Comparison of ENCODE assay signal across 20 cellular contexts in the genomic region with DNA sequence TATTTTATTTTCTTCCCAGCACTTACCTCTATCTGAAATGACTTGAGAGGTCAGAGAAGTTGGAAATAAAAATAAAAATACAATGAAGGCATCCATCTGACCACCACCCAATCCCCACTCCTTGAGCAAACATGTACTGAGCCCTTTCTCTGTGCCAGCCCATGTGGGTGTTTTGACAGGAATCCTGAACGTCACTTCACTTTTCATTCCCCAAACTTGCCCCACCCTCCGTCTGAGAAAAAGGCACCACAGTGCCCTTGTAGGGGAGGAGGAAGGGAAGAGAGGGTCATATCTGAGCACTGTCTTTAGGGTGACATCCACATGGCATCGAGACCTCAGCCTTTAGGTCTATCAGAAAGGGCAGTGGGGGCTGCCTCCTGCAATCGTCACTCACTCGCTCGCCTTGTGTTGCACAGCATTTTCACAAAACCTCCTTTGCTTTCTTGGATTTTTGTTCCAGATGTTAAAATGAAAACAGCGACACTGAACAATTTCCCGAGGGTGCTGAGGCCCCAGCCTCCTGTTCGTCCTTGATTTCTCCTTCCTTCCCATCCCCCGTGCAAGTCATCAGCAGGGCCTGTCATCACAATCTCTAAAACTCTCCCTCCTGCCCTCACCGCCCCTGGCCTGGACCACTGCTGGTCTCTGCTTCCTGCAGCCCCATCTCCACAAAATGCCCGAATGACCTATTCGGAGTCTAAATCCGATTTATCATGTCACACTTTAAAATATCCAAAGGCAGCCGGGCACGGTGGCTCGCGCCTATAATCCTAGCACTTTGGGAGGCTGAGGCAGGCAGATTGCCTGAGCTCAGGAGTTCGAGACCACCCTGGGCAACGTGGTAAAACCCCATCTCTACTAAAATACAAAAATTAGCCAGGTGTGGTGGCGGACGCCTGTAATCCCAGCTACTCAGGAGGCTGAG. TPM values are rescaled to one million over a fixed set of nuclear protein-coding genes. Genes with fewer than 3 reads are reported as not detected.
DNase-seq lines count a peak whose midpoint lies in the region; ATAC-seq and TF ChIP-seq lines count a peak whose summit lies in the region.
"Had no signal": no experiment of that assay in that cellular context is flagged by ENCODE, and none has a peak within 500 bp of the region (broad histone marks: within the 10 kb centered on the region; RNA-seq: fewer than 3 reads in every experiment).

No MANE protein-coding gene starts in this region.

- TF ChIP-seq CTCF in RWPE1 (conservative IDR thresholded peaks at IDR 0.05; ENCODE audit: low read depth) (no peak), heart right ventricle (IDR thresholded peaks at IDR 0.05) (no peak)

- ATAC-seq in heart right ventricle (peak in 2 of 8 donors; percentile 41 to 55), HG02610 (IDR thresholded peaks at IDR 0.05; ENCODE audit: unreplicated experiment) (no peak)

- H3K4me3 ChIP-seq in CD4-positive, alpha-beta memory T cell (ENCODE audit: low read length in 2 of 2), result no peak overlapping the region
- no peak overlapping the region for H3K4me3 ChIP-seq in heart right ventricle
- H3K4me3 ChIP-seq: esophagus muscularis mucosa, PC-9, testis had no signal

- H3K9me3 Mint-ChIP-seq in CD4-positive, alpha-beta memory T cell, result no peaks in the 10 kb centered on the region
- H3K9me3 Mint-ChIP-seq: activated CD4-positive, alpha-beta T cell treated with anti-CD3 and anti-CD28 coated beads, Interleukin-2, amount 10 ng/mL, durations not matched to agents 24 days and 14 days; CD14-positive monocyte; T-helper 1 cell treated with Interleukin-12 subunit alpha and Interleukin-12 subunit beta and Interleukin-4 antibody, amounts not matched to agents 30 μg/mL and 1 μg/mL, for 36 hours had no signal

- CTCF ChIA-PET in CD4-positive, alpha-beta memory T cell (lab: Charles Lee; ENCODE audit: partially characterized antibody), result no interaction called here
- CTCF ChIA-PET in RWPE1 (lab: Yijun Ruan, JAX), result interaction anchor here (0.6 to 0.7 kb wide), 2 partner anchors 672 to 1817 kb away, joined by 3 to 6 read pairs; no protein-coding TSS in a partner anchor

- H3K9me3 ChIP-seq in CD4-positive, alpha-beta memory T cell (ENCODE audit: control insufficient read depth in 1 of 2, low read length in 2 of 2), result no peaks in the 10 kb centered on the region
- H3K9me3 ChIP-seq in heart right ventricle, result no peaks in the 10 kb centered on the region
- H3K9me3 ChIP-seq: esophagus muscularis mucosa, testis had no signal

- H3K27me3 Mint-ChIP-seq in CD4-positive, alpha-beta memory T cell, result no peaks in the 10 kb centered on the region
- H3K27me3 Mint-ChIP-seq: activated CD4-positive, alpha-beta T cell treated with anti-CD3 and anti-CD28 coated beads, Interleukin-2, amount 10 ng/mL, durations not matched to agents 24 days and 14 days had no signal

- H3K4me1 ChIP-seq in CD4-positive, alpha-beta memory T cell (ENCODE audit: insufficient read depth, low read length), result no peaks in the 10 kb centered on the region
- peaks cover 7 to 39% (median 31%) of the 10 kb centered on the region in 9 donors for H3K4me1 ChIP-seq in heart right ventricle
- H3K4me1 ChIP-seq: testis had no signal

- POLR2A ChIA-PET in CD4-positive, alpha-beta memory T cell (lab: Charles Lee; ENCODE audit: partially characterized antibody), result no interaction called here
- POLR2A ChIA-PET in RWPE1 (lab: Yijun Ruan, JAX; ENCODE audit: low non-redundant PET), result interaction anchor here (0.6 kb wide), 1 partner anchor 11 kb away, joined by 3 read pairs; no protein-coding TSS in a partner anchor

- peaks cover 9 to 38% of the 10 kb centered on the region in 2 donors for H3K36me3 Mint-ChIP-seq in CD4-positive, alpha-beta memory T cell

- no peak for DNase-seq in CD4-positive, alpha-beta memory T cell
- DNase-seq in RWPE1 (ENCODE audit: low spot score) (no peak), heart right ventricle (no peak), posterior vena cava (ENCODE audit: low spot score) (peak; percentile 76), DMS79 treated with DMSO at 0.1 percent for 48 hours (lab: John Stamatoyannopoulos, UW) (no peak), NCI-H69 (lab: John Stamatoyannopoulos, UW) (no peak), NCI-H2171 (lab: John Stamatoyannopoulos, UW) (no peak)
- DNase-seq: activated CD4-positive, alpha-beta T cell treated with anti-CD3 and anti-CD28 coated beads, Interleukin-2, amount 10 ng/mL, durations not matched to agents 24 days and 14 days; KBM-7; MV-4-11; NCI-H1694 treated with DMSO at 0.1 percent for 48 hours; NCI-H345; occipital lobe; stimulated activated CD4-positive, alpha-beta T cell treated with anti-CD3 and anti-CD28 coated beads, Interleukin-15, amount 100 ng/mL, for 24 hours; testis had no signal

- no peak overlapping the region for H3K4me3 Mint-ChIP-seq in CD4-positive, alpha-beta memory T cell
- H3K4me3 Mint-ChIP-seq: activated CD4-positive, alpha-beta T cell treated with anti-CD3 and anti-CD28 coated beads, Interleukin-2, amount 10 ng/mL, durations not matched to agents 24 days and 14 days; CD14-positive monocyte; T-helper 1 cell treated with Interleukin-12 subunit alpha and Interleukin-12 subunit beta and Interleukin-4 antibody, amounts not matched to agents 30 μg/mL and 1 μg/mL, for 36 hours had no signal

- peaks cover 8% of the 10 kb centered on the region for H3K36me3 ChIP-seq in CD4-positive, alpha-beta memory T cell (ENCODE audit: insufficient read depth, low read length)
- peaks cover 0 to 77% (median 16%) of the 10 kb centered on the region in 9 donors for H3K36me3 ChIP-seq in heart right ventricle

- H3K27me3 ChIP-seq in CD4-positive, alpha-beta memory T cell (ENCODE audit: insufficient read depth, low read length), result no peaks in the 10 kb centered on the region
- no peaks in the 10 kb centered on the region for H3K27me3 ChIP-seq in heart right ventricle
- H3K27me3 ChIP-seq: esophagus muscularis mucosa, testis had no signal

- peak overlapping the region in 4 of 7 donors; percentile 48 to 85 (median 53) for H3K27ac Mint-ChIP-seq in CD4-positive, alpha-beta memory T cell
- H3K27ac Mint-ChIP-seq: activated CD4-positive, alpha-beta T cell treated with anti-CD3 and anti-CD28 coated beads, Interleukin-2, amount 10 ng/mL, durations not matched to agents 24 days and 14 days; T-helper 1 cell treated with Interleukin-12 subunit alpha and Interleukin-12 subunit beta and Interleukin-4 antibody, amounts not matched to agents 30 μg/mL and 1 μg/mL, for 36 hours had no signal

- intact Hi-C loops in CD4-positive, alpha-beta memory T cell (cut with micrococcal nuclease), result no loop called here
- intact Hi-C loops in heart right ventricle (cut with DNase I) (loop anchor here in 1 of 10 donors (5.0 kb wide), 1 partner anchor 39 kb away; the partner anchor contains the start of gene KIAA1191), posterior vena cava (cut with DNase I) (no loop called here)

- peaks cover 0 to 2% (median under 1%) of the 10 kb centered on the region in 4 donors for H3K4me1 Mint-ChIP-seq in CD4-positive, alpha-beta memory T cell
- H3K4me1 Mint-ChIP-seq: CD14-positive monocyte had no signal

- H3K27ac ChIP-seq in CD4-positive, alpha-beta memory T cell (ENCODE audit: low read depth, low read length), result no peak overlapping the region
- H3K27ac ChIP-seq in RWPE1, result peak overlapping the region; percentile 99
- peak overlapping the region in 9 of 10 donors; percentile 39 to 77 (median 58) for H3K27ac ChIP-seq in heart right ventricle
- H3K27ac ChIP-seq: esophagus muscularis mucosa, PC-9, testis had no signal

- 55 to 57% methylated on average over 22 of the region's 22 CpGs for WGBS in heart right ventricle, 2 donors

RNA-seq across cellular contexts. Expression of gene HIGD2A, which starts 13.0 kb away (rescaled TPM):
- 10 to 100 TPM; 81.3 to 83.4 TPM for total RNA-seq in CD4-positive, alpha-beta memory T cell
- 100 to 1,000 TPM; 191 to 224 TPM for polyA plus RNA-seq in CD4-positive, alpha-beta memory T cell
- total RNA-seq in heart right ventricle (100 to 1,000 TPM; 198 to 276 (median 228) TPM), posterior vena cava (10 to 100 TPM; 66.9 to 90.4 TPM)
- 100 to 1,000 TPM; 325 to 349 TPM for polyA plus RNA-seq in heart right ventricle

RNA-seq across cellular contexts. Expression of gene NOP16, which starts 13.1 kb away (rescaled TPM):
- 10 to 100 TPM; 16.9 to 19.4 TPM for total RNA-seq in CD4-positive, alpha-beta memory T cell
- 10 to 100 TPM; 19.3 to 46.3 TPM for polyA plus RNA-seq in CD4-positive, alpha-beta memory T cell
- 10 to 100 TPM; 11.3 to 25.9 (median 18.5) TPM for total RNA-seq in heart right ventricle
- 10 to 100 TPM; 59.0 to 84.0 TPM for polyA plus RNA-seq in heart right ventricle
- total RNA-seq in posterior vena cava, result 10 to 100 TPM; 17.5 to 18.1 TPM

RNA-seq across cellular contexts. Expression of gene CLTB, which starts 14.8 kb away (rescaled TPM):
- 10 to 100 TPM; 34.8 to 40.5 TPM for total RNA-seq in CD4-positive, alpha-beta memory T cell
- polyA plus RNA-seq in CD4-positive, alpha-beta memory T cell, result 10 to 100 TPM; 64.3 to 76.6 TPM
- total RNA-seq in heart right ventricle, result 100 to 1,000 TPM; 192 to 246 (median 214) TPM
- 100 to 1,000 TPM; 546 to 569 TPM for polyA plus RNA-seq in heart right ventricle
- total RNA-seq in posterior vena cava, result 100 to 1,000 TPM; 147 to 179 TPM

RNA-seq across cellular contexts. Expression of gene ARL10, which starts 36.3 kb away (rescaled TPM):
- 10 to 100 TPM; 14.7 to 17.9 TPM for total RNA-seq in CD4-positive, alpha-beta memory T cell
- 1 to 10 TPM in 1 of 2 donors, under 1 TPM in 1; 0.60 to 1.2 TPM for polyA plus RNA-seq in CD4-positive, alpha-beta memory T cell
- 1 to 10 TPM; 2.7 to 9.2 (median 6.7) TPM for total RNA-seq in heart right ventricle
- 10 to 100 TPM in 1 of 2 donors, 1 to 10 TPM in 1; 1.5 to 12.3 TPM for polyA plus RNA-seq in heart right ventricle
- 10 to 100 TPM; 12.4 to 15.2 TPM for total RNA-seq in posterior vena cava

RNA-seq across cellular contexts. Expression of gene KIAA1191, which starts 40.0 kb away (rescaled TPM):
- total RNA-seq in CD4-positive, alpha-beta memory T cell, result 10 to 100 TPM; 73.3 to 76.6 TPM
- polyA plus RNA-seq in CD4-positive, alpha-beta memory T cell, result 10 to 100 TPM; 53.6 to 71.5 TPM
- 100 to 1,000 TPM in 4 of 10 donors, 10 to 100 TPM in 6; 74.9 to 121 (median 91.9) TPM for total RNA-seq in heart right ventricle
- polyA plus RNA-seq in heart right ventricle, result 10 to 100 TPM; 38.8 to 45.1 TPM
- total RNA-seq in posterior vena cava, result 10 to 100 TPM; 80.9 to 90.2 TPM
